In genomic region chr10:24370877-24371276, GRCh38 we compare ENCODE assay signal across 22 cellular contexts.
"Had no signal": no experiment of that assay in that cellular context is flagged by ENCODE, and none has a peak within 500 bp of the region (broad histone marks: within the 10 kb centered on the region; RNA-seq: fewer than 3 reads in every experiment).

No MANE protein-coding gene starts in this region.

- DNase-seq: activated CD4-positive, alpha-beta T cell treated with anti-CD3 and anti-CD28 coated beads, Interleukin-2, amount 50 U/mL, for 1 hour; activated CD4-positive, CD25-positive, alpha-beta regulatory T cell treated with anti-CD3 and anti-CD28 coated beads, Interleukin-2, amount 50 U/mL, for 72 hours; activated CD8-positive, alpha-beta memory T cell treated with anti-CD3 and anti-CD28 coated beads, Interleukin-2, amount 50 U/mL, for 4 hours; activated naive CD4-positive, alpha-beta T cell treated with anti-CD3 and anti-CD28 coated beads for 36 hours; activated T-cell treated with anti-CD3 and anti-CD28 coated beads, Interleukin-2, amount 50 U/mL, for 4 hours; aorta; cerebellar nuclear complex; cortex of kidney; hypothalamus; islet precursor cell; left colon; midbrain; nephron progenitor cell; nucleus accumbens; stimulated activated CD4-positive, alpha-beta T cell treated with anti-CD3 and anti-CD28 coated beads, Interleukin-15, amount 100 ng/mL, for 24 hours; stimulated activated CD4-positive, alpha-beta T cell treated with anti-CD3 and anti-CD28 coated beads, Interleukin-2, amount 100 ng/mL, for 48 hours; T1000 had no signal

- H3K9me3 ChIP-seq: breast epithelium, suprapubic skin had no signal

- ATAC-seq: activated T-cell treated with anti-CD3 and anti-CD28 coated beads, Interleukin-2, amount 50 U/mL, for 4 hours; esophagus mucosa; left colon had no signal

- H3K4me3 ChIP-seq: breast epithelium, lung, skin epidermis, suprapubic skin had no signal

- H3K36me3 ChIP-seq: breast epithelium, suprapubic skin had no signal

- H3K27me3 ChIP-seq: breast epithelium, suprapubic skin had no signal

- H3K27ac ChIP-seq: breast epithelium, skin epidermis, suprapubic skin had no signal
